1 cellular context compared by ENCODE assay signal in the genomic region with DNA sequence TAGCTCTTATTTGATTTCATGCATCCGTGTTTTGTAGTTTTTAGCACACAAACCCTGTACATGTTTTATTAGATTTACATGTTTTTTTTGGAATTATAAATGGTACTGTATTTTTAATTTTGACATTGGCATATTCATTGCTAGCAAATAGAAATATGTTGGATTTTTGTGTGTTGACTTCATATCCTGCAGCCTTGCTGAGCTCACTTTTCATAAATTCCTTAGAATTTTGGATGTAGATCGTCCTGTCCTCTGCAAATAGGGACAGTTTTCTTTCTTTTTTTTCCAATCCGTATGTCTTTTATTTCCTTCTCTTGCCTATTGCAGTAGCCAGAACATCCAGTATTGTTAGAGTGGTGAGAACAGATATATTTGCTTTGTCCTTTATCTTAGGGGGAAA.
TF ChIP-seq lines count a peak whose summit lies in the region.

No MANE protein-coding gene starts in this region.

TF ChIP-seq in endothelial cell of umbilical vein, 7 proteins besides CTCF, POLR2A, EP300 and RAD21:
- TF ChIP-seq MYC (IDR thresholded peaks at IDR 0.05; ENCODE audit: low read depth, low read length) (no peak), FOS (IDR thresholded peaks at IDR 0.05; ENCODE audit: borderline replicate concordance, insufficient read depth, low read length) (no peak), JUN (IDR thresholded peaks at IDR 0.05; ENCODE audit: borderline replicate concordance, insufficient read depth, insufficient read length, low read depth) (peak; percentile 18)
